ENCODE assay signal across 2 cellular contexts in the genomic region with DNA sequence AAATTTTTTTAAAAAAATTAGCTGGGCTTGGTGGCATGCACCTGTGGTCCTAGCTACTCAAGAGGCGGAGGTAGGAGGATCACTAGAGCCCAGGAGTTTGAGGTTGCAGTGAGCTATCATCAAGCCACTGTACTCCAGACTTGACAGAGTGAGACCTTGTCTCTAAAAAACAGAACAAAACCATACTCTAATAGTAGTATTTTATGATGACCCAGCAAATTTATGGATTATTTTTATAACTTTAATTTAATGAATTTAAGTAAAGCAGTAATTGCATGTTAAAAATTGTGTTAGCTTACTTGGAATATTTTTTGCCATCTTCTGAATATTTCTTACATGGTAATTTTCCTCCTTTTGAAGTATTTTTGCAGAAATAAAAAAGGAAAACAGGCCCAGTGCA.
TF ChIP-seq lines count a peak whose summit lies in the region.

No MANE protein-coding gene starts in this region.

TF ChIP-seq in HepG2, 621 proteins besides CTCF, POLR2A, EP300 and RAD21:
- TF ChIP-seq BCL6 (CRISPR knock-in tag; IDR thresholded peaks at IDR 0.05) (no peak), MAFF (IDR thresholded peaks at IDR 0.05; ENCODE audit: low read depth, low read length) (peak; percentile 91), ZNF335 (CRISPR knock-in tag; IDR thresholded peaks at IDR 0.05) (no peak), ZC3H4 (CRISPR knock-in tag; IDR thresholded peaks at IDR 0.05; ENCODE audit: borderline replicate concordance) (no peak), ZNF839 (CRISPR knock-in tag; IDR thresholded peaks at IDR 0.05; ENCODE audit: borderline replicate concordance) (no peak), ZNF160 (CRISPR knock-in tag; IDR thresholded peaks at IDR 0.05) (no peak), CAMTA2 (CRISPR knock-in tag; IDR thresholded peaks at IDR 0.05; ENCODE audit: borderline replicate concordance) (no peak), ZNF891 (CRISPR knock-in tag; IDR thresholded peaks at IDR 0.05) (no peak), MAFK (conservative IDR thresholded peaks at IDR 0.05 in 1 of 2, IDR thresholded peaks at IDR 0.05 in 1 of 2; ENCODE audit: low read length in 2 of 2) (peak; percentile 85 to 93), MAFG (CRISPR knock-in tag; IDR thresholded peaks at IDR 0.05) (no peak), KDM2A (CRISPR knock-in tag; IDR thresholded peaks at IDR 0.05; ENCODE audit: borderline replicate concordance, low read depth) (no peak)
- TF ChIP-seq, protein P1, sequence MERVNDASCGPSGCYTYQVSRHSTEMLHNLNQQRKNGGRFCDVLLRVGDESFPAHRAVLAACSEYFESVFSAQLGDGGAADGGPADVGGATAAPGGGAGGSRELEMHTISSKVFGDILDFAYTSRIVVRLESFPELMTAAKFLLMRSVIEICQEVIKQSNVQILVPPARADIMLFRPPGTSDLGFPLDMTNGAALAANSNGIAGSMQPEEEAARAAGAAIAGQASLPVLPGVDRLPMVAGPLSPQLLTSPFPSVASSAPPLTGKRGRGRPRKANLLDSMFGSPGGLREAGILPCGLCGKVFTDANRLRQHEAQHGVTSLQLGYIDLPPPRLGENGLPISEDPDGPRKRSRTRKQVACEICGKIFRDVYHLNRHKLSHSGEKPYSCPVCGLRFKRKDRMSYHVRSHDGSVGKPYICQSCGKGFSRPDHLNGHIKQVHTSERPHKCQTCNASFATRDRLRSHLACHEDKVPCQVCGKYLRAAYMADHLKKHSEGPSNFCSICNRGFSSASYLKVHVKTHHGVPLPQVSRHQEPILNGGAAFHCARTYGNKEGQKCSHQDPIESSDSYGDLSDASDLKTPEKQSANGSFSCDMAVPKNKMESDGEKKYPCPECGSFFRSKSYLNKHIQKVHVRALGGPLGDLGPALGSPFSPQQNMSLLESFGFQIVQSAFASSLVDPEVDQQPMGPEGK (CRISPR knock-in tag; IDR thresholded peaks at IDR 0.05), result no peak
- TF ChIP-seq, protein P2, sequence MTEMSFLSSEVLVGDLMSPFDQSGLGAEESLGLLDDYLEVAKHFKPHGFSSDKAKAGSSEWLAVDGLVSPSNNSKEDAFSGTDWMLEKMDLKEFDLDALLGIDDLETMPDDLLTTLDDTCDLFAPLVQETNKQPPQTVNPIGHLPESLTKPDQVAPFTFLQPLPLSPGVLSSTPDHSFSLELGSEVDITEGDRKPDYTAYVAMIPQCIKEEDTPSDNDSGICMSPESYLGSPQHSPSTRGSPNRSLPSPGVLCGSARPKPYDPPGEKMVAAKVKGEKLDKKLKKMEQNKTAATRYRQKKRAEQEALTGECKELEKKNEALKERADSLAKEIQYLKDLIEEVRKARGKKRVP (CRISPR knock-in tag; IDR thresholded peaks at IDR 0.05), result no peak
- TF ChIP-seq, protein P3, sequence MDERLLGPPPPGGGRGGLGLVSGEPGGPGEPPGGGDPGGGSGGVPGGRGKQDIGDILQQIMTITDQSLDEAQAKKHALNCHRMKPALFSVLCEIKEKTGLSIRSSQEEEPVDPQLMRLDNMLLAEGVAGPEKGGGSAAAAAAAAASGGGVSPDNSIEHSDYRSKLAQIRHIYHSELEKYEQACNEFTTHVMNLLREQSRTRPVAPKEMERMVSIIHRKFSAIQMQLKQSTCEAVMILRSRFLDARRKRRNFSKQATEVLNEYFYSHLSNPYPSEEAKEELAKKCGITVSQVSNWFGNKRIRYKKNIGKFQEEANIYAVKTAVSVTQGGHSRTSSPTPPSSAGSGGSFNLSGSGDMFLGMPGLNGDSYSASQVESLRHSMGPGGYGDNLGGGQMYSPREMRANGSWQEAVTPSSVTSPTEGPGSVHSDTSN (CRISPR knock-in tag; IDR thresholded peaks at IDR 0.05), result no peak

TF ChIP-seq in K562, 482 proteins besides CTCF, POLR2A, EP300 and RAD21:
- TF ChIP-seq C11orf30 (IDR thresholded peaks at IDR 0.05; ENCODE audit: low read depth), result peak; percentile 73
- TF ChIP-seq MAFG (tag; conservative IDR thresholded peaks at IDR 0.05), result peak; percentile 72
- no peak for TF ChIP-seq ZNF263 (CRISPR knock-in tag; IDR thresholded peaks at IDR 0.05; ENCODE audit: borderline replicate concordance)
- no peak for TF ChIP-seq PRMT5 (CRISPR knock-in tag; IDR thresholded peaks at IDR 0.05)
- TF ChIP-seq NR2C1 (IDR thresholded peaks at IDR 0.05), result no peak
- no peak for TF ChIP-seq NR2C1 (tag; IDR thresholded peaks at IDR 0.05)
- TF ChIP-seq ZNF124 (CRISPR knock-in tag; IDR thresholded peaks at IDR 0.05), result no peak
- TF ChIP-seq SMARCA4 (IDR thresholded peaks at IDR 0.05), result no peak
- no peak for TF ChIP-seq ZNF583 (CRISPR knock-in tag; IDR thresholded peaks at IDR 0.05)
- no peak for TF ChIP-seq RFX1 (IDR thresholded peaks at IDR 0.05)
- TF ChIP-seq PCBP1 (IDR thresholded peaks at IDR 0.05; ENCODE audit: low read depth, low read length, poor library complexity, severe bottlenecking), result no peak
- TF ChIP-seq, protein P4, sequence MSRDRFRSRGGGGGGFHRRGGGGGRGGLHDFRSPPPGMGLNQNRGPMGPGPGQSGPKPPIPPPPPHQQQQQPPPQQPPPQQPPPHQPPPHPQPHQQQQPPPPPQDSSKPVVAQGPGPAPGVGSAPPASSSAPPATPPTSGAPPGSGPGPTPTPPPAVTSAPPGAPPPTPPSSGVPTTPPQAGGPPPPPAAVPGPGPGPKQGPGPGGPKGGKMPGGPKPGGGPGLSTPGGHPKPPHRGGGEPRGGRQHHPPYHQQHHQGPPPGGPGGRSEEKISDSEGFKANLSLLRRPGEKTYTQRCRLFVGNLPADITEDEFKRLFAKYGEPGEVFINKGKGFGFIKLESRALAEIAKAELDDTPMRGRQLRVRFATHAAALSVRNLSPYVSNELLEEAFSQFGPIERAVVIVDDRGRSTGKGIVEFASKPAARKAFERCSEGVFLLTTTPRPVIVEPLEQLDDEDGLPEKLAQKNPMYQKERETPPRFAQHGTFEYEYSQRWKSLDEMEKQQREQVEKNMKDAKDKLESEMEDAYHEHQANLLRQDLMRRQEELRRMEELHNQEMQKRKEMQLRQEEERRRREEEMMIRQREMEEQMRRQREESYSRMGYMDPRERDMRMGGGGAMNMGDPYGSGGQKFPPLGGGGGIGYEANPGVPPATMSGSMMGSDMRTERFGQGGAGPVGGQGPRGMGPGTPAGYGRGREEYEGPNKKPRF (IDR thresholded peaks at IDR 0.05; ENCODE audit: low read depth, low read length), result no peak
- no peak for TF ChIP-seq HNRNPLL (IDR thresholded peaks at IDR 0.05; ENCODE audit: low read depth, low read length, poor library complexity, severe bottlenecking)
- TF ChIP-seq, protein P5, sequence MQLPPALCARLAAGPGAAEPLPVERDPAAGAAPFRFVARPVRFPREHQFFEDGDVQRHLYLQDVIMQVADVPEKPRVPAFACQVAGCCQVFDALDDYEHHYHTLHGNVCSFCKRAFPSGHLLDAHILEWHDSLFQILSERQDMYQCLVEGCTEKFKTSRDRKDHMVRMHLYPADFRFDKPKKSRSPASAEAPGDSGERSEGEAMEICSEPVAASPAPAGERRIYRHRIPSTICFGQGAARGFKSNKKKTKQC (CRISPR knock-in tag; IDR thresholded peaks at IDR 0.05), result no peak
- no peak for TF ChIP-seq TEAD4 (IDR thresholded peaks at IDR 0.05; ENCODE audit: low read length)
- TF ChIP-seq TEAD4 (CRISPR knock-in tag; IDR thresholded peaks at IDR 0.05; ENCODE audit: borderline replicate concordance), result no peak
- no peak for TF ChIP-seq RBM14 (IDR thresholded peaks at IDR 0.05; ENCODE audit: borderline replicate concordance, insufficient read depth, low read depth, low read length)
- TF ChIP-seq STAG1 (CRISPR knock-in tag; IDR thresholded peaks at IDR 0.05; ENCODE audit: borderline replicate concordance), result no peak
- TF ChIP-seq ZNF121 (CRISPR knock-in tag; conservative IDR thresholded peaks at IDR 0.05), result no peak
- no peak for TF ChIP-seq NCOA4 (IDR thresholded peaks at IDR 0.05; ENCODE audit: partially characterized antibody)
- TF ChIP-seq MAFF (IDR thresholded peaks at IDR 0.05; ENCODE audit: low read length), result peak; percentile 70
- peak; percentile 87 for TF ChIP-seq ZNF316 (IDR thresholded peaks at IDR 0.05)
- TF ChIP-seq MEIS2 (IDR thresholded peaks at IDR 0.05; ENCODE audit: partially characterized antibody), result no peak
- TF ChIP-seq ZNF561 (CRISPR knock-in tag; conservative IDR thresholded peaks at IDR 0.05), result no peak
- no peak for TF ChIP-seq ZKSCAN1 (IDR thresholded peaks at IDR 0.05; ENCODE audit: low read depth, low read length)
- TF ChIP-seq ASH1L (IDR thresholded peaks at IDR 0.05; ENCODE audit: borderline replicate concordance, low read depth, partially characterized antibody), result no peak
- TF ChIP-seq, protein P6, sequence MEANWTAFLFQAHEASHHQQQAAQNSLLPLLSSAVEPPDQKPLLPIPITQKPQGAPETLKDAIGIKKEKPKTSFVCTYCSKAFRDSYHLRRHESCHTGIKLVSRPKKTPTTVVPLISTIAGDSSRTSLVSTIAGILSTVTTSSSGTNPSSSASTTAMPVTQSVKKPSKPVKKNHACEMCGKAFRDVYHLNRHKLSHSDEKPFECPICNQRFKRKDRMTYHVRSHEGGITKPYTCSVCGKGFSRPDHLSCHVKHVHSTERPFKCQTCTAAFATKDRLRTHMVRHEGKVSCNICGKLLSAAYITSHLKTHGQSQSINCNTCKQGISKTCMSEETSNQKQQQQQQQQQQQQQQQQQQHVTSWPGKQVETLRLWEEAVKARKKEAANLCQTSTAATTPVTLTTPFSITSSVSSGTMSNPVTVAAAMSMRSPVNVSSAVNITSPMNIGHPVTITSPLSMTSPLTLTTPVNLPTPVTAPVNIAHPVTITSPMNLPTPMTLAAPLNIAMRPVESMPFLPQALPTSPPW (CRISPR knock-in tag; IDR thresholded peaks at IDR 0.05), result no peak
- peak; percentile 65; the same call in 1 of the 2 replicates for TF ChIP-seq MAFK (IDR thresholded peaks at IDR 0.05; ENCODE audit: low read length)
- TF ChIP-seq, protein P7, sequence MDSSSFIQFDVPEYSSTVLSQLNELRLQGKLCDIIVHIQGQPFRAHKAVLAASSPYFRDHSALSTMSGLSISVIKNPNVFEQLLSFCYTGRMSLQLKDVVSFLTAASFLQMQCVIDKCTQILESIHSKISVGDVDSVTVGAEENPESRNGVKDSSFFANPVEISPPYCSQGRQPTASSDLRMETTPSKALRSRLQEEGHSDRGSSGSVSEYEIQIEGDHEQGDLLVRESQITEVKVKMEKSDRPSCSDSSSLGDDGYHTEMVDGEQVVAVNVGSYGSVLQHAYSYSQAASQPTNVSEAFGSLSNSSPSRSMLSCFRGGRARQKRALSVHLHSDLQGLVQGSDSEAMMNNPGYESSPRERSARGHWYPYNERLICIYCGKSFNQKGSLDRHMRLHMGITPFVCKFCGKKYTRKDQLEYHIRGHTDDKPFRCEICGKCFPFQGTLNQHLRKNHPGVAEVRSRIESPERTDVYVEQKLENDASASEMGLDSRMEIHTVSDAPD (CRISPR knock-in tag; IDR thresholded peaks at IDR 0.05), result no peak
- no peak for TF ChIP-seq ZNF224 (CRISPR knock-in tag; IDR thresholded peaks at IDR 0.05)
- TF ChIP-seq RB1 (IDR thresholded peaks at IDR 0.05; ENCODE audit: low read depth), result no peak
- TF ChIP-seq TCF7 (IDR thresholded peaks at IDR 0.05; ENCODE audit: borderline replicate concordance), result no peak
- TF ChIP-seq KLF16 (IDR thresholded peaks at IDR 0.05), result no peak
- TF ChIP-seq, protein P8, sequence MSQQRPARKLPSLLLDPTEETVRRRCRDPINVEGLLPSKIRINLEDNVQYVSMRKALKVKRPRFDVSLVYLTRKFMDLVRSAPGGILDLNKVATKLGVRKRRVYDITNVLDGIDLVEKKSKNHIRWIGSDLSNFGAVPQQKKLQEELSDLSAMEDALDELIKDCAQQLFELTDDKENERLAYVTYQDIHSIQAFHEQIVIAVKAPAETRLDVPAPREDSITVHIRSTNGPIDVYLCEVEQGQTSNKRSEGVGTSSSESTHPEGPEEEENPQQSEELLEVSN (IDR thresholded peaks at IDR 0.05; ENCODE audit: borderline replicate concordance in 1 of 2, extremely low read depth in 1 of 2, insufficient read depth in 1 of 2, insufficient read length in 1 of 2, low read depth in 1 of 2, low read length in 1 of 2, poor library complexity in 1 of 2, severe bottlenecking in 1 of 2), result no peak
- no peak for TF ChIP-seq ZC3H11A (IDR thresholded peaks at IDR 0.05; ENCODE audit: low read depth, low read length)
TF ChIP-seq in K562: peak in this region for 5.
